ENCODE assay signal across 10 cellular contexts in the genomic region with DNA sequence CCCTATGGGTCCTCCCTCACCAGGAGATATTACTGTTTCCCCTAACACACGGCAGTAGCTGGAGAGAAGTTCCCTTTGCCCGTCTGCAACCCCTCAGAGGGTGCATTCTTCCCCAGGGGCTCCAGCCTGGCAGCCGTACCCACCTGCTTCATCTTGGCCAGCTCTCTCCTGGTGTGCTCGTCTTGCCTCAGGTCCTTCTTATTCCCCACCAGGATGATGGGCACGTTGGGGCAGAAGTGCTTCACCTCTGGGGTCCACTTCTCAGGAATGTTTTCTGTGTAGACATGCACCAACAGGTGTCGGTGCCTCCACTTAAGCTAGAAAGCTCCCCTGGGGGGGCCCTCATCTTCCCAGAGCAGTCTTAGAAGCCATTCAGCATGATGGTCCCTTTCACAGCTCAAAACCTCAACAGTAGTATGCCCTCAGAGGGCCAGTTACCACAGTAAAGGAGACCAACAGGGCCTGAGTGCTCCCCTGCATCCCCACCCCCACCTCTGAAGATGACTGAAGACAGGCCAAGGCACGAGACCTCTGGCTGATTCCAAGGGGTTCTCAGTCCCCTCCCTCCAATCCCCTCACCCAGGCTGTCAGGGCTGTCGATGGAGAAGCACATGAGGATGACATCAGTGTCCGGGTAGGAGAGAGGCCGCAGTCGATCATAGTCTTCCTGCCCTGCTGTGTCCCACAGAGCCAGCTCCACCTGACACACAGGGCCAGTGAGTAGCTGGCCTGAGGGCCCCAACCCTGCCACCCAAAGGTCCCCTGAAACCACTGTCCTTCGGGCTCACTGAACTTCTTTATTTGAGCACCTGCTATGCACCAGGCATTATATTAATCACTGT. TPM values are rescaled to one million over a fixed set of nuclear protein-coding genes. Genes with fewer than 3 reads are reported as not detected.
DNase-seq lines count a peak whose midpoint lies in the region; ATAC-seq and TF ChIP-seq lines count a peak whose summit lies in the region.
"Had no signal": no experiment of that assay in that cellular context is flagged by ENCODE, and none has a peak within 500 bp of the region (broad histone marks: within the 10 kb centered on the region; RNA-seq: fewer than 3 reads in every experiment).

No MANE protein-coding gene starts in this region.

- H3K4me3 ChIP-seq in CD8-positive, alpha-beta T cell (ENCODE audit: low read depth, low read length), result no peak overlapping the region
- H3K4me3 ChIP-seq in RWPE2 (ENCODE audit: severe bottlenecking) (no peak overlapping the region), right atrium auricular region (no peak overlapping the region), sigmoid colon (no peak overlapping the region)

- POLR2A ChIA-PET in CD8-positive, alpha-beta T cell (lab: Charles Lee), result interaction anchor here (2.7 kb wide), 1 partner anchor 84 kb away, joined by 19 read pairs; the partner anchor contains the start of genes CAPZA1 and ST7L

- H3K27ac ChIP-seq in CD8-positive, alpha-beta T cell (ENCODE audit: low read depth, low read length), result no peak overlapping the region
- peak overlapping the region; percentile 92 for H3K27ac ChIP-seq in RWPE2 (ENCODE audit: poor library complexity, severe bottlenecking)
- peak overlapping the region; percentile 97 to 99 for H3K27ac ChIP-seq in right atrium auricular region
- H3K27ac ChIP-seq in sigmoid colon, result peak overlapping the region; percentile 98 to 99 (median 98)

- H3K4me3 Mint-ChIP-seq in CD8-positive, alpha-beta T cell, result no peak overlapping the region

- no peak for DNase-seq in CD8-positive, alpha-beta T cell
- no peak for DNase-seq in RWPE2 (ENCODE audit: low spot score)
- no peak for DNase-seq in right atrium auricular region (ENCODE audit: low spot score)
- peak; percentile 67 for DNase-seq in sigmoid colon
- DNase-seq in GM10266 (ENCODE audit: extremely low spot score), result no peak
- DNase-seq in cortex of kidney (lab: John Stamatoyannopoulos, UW), result no peak
- DNase-seq: erythroblast, NCI-H446 had no signal

- TF ChIP-seq EP300 in sigmoid colon (IDR thresholded peaks at IDR 0.05), result no peak

- intact Hi-C loops in CD8-positive, alpha-beta T cell (cut with DNase I, micrococcal nuclease), result no loop called here
- intact Hi-C loops in sigmoid colon (cut with DNase I), result no loop called here

- CTCF ChIA-PET in CD8-positive, alpha-beta T cell (lab: Charles Lee), result interaction anchor here (0.6 to 7.7 kb wide), 6 partner anchors 10 to 312 kb away, joined by 4 to 61 read pairs (median 6); partner anchors contain the start of genes MOV10 and PPM1J

- ATAC-seq in CD8-positive, alpha-beta T cell, result no peak
- ATAC-seq in RWPE2 (ENCODE audit: low read depth) (no peak), GM18861 (IDR thresholded peaks at IDR 0.05; ENCODE audit: unreplicated experiment) (no peak), HG03469 (IDR thresholded peaks at IDR 0.05; ENCODE audit: unreplicated experiment) (no peak)

- TF ChIP-seq CTCF in CD8-positive, alpha-beta T cell (IDR thresholded peaks at IDR 0.05), result no peak
- no peak for TF ChIP-seq CTCF in RWPE2 (IDR thresholded peaks at IDR 0.05; ENCODE audit: poor library complexity, severe bottlenecking)
- TF ChIP-seq CTCF in right atrium auricular region (IDR thresholded peaks at IDR 0.05), result no peak
- no peak for TF ChIP-seq CTCF in sigmoid colon (IDR thresholded peaks at IDR 0.05)
- no peak for TF ChIP-seq CTCF in GM10266 (IDR thresholded peaks at IDR 0.05; ENCODE audit: control insufficient read depth, insufficient read depth, low read depth, missing control alignments)

- WGBS in sigmoid colon, 2 donors, result 83 to 87% methylated on average over 12 of the region's 12 CpGs

- H3K27ac Mint-ChIP-seq in CD8-positive, alpha-beta T cell, result peak overlapping the region; percentile 13

- H3K9me3 ChIP-seq in CD8-positive, alpha-beta T cell (ENCODE audit: low read length), result no peaks in the 10 kb centered on the region
- H3K9me3 ChIP-seq in RWPE2 (ENCODE audit: severe bottlenecking), result no peaks in the 10 kb centered on the region
- no peaks in the 10 kb centered on the region for H3K9me3 ChIP-seq in right atrium auricular region
- no peaks in the 10 kb centered on the region for H3K9me3 ChIP-seq in sigmoid colon

- no peaks in the 10 kb centered on the region for H3K27me3 ChIP-seq in CD8-positive, alpha-beta T cell (ENCODE audit: insufficient read depth, low read length)
- no peaks in the 10 kb centered on the region for H3K27me3 ChIP-seq in RWPE2 (ENCODE audit: insufficient read depth, poor library complexity, severe bottlenecking)
- H3K27me3 ChIP-seq in right atrium auricular region, result no peaks in the 10 kb centered on the region
- H3K27me3 ChIP-seq in sigmoid colon, result no peaks in the 10 kb centered on the region

- no peaks in the 10 kb centered on the region for H3K9me3 Mint-ChIP-seq in CD8-positive, alpha-beta T cell

- no peaks in the 10 kb centered on the region for H3K27me3 Mint-ChIP-seq in CD8-positive, alpha-beta T cell (ENCODE audit: low read depth)

- peaks cover 63% of the 10 kb centered on the region for H3K4me1 Mint-ChIP-seq in CD8-positive, alpha-beta T cell (ENCODE audit: low read depth)

- H3K4me1 ChIP-seq in CD8-positive, alpha-beta T cell (ENCODE audit: insufficient read depth, low read length), result peaks cover 49% of the 10 kb centered on the region
- H3K4me1 ChIP-seq in RWPE2 (ENCODE audit: insufficient read depth, poor library complexity, severe bottlenecking) (peaks cover 38% of the 10 kb centered on the region), right atrium auricular region (peaks cover 0 to 88% of the 10 kb centered on the region in 2 donors), sigmoid colon (peaks cover 0 to 82% (median 76%) of the 10 kb centered on the region in 4 donors)

- H3K36me3 ChIP-seq in CD8-positive, alpha-beta T cell (ENCODE audit: insufficient read depth, low read length), result peaks cover 6% of the 10 kb centered on the region
- H3K36me3 ChIP-seq in RWPE2 (ENCODE audit: low read depth), result peaks cover 64% of the 10 kb centered on the region
- peaks cover 35% of the 10 kb centered on the region for H3K36me3 ChIP-seq in right atrium auricular region
- H3K36me3 ChIP-seq in sigmoid colon, result peaks cover 0 to 37% (median 10%) of the 10 kb centered on the region in 4 donors

- TF ChIP-seq POLR2A in sigmoid colon (IDR thresholded peaks at IDR 0.05), result no peak

- peaks cover 27% of the 10 kb centered on the region for H3K36me3 Mint-ChIP-seq in CD8-positive, alpha-beta T cell

RNA-seq across cellular contexts. Expression of gene RHOC, which starts 4.3 kb away (rescaled TPM):
- 1 to 10 TPM; 7.9 TPM for total RNA-seq in CD8-positive, alpha-beta T cell
- total RNA-seq in right atrium auricular region, result 100 to 1,000 TPM; 190 to 330 TPM
- 100 to 1,000 TPM; 181 to 244 (median 192) TPM for total RNA-seq in sigmoid colon
- 1,000 to 10,000 TPM in 1 of 3 donors, 100 to 1,000 TPM in 2; 443 to 1,259 (median 789) TPM for polyA plus RNA-seq in sigmoid colon

RNA-seq across cellular contexts. Expression of gene PPM1J, which starts 12.5 kb away (rescaled TPM):
- total RNA-seq in CD8-positive, alpha-beta T cell, result under 1 TPM; 0.57 to 0.69 TPM
- total RNA-seq in right atrium auricular region (1 to 10 TPM; 5.5 to 7.9 TPM), sigmoid colon (1 to 10 TPM in 3 of 4 donors, under 1 TPM in 1; 0.36 to 1.6 (median 1.4) TPM)
- 1 to 10 TPM in 1 of 3 donors, under 1 TPM in 2; 0.60 to 2.5 (median 0.92) TPM for polyA plus RNA-seq in sigmoid colon

RNA-seq across cellular contexts. Expression of gene MOV10, which starts 28.2 kb away (rescaled TPM):
- 10 to 100 TPM; 92.4 to 94.7 TPM for total RNA-seq in CD8-positive, alpha-beta T cell
- total RNA-seq in right atrium auricular region (10 to 100 TPM; 10.5 to 11.4 TPM), sigmoid colon (10 to 100 TPM; 16.5 to 43.8 (median 22.3) TPM)
- 10 to 100 TPM; 28.8 to 60.1 (median 34.2) TPM for polyA plus RNA-seq in sigmoid colon

Comparison
In these comparisons a context has a peak if more than half of its experiments do, and no peak if none do; other contexts are left out.
1. RNA of gene RHOC, which starts 4.3 kb away (total RNA-seq): 190 to 330 TPM in right atrium auricular region and 181 to 244 TPM in sigmoid colon; 7.9 TPM in CD8-positive, alpha-beta T cell; every median in the first group is over 10 times any median in the second.